In genomic region chr19:43526884-43527859, GRCh38 we compare ENCODE assay signal across 8 cellular contexts. TPM values are rescaled to one million over a fixed set of nuclear protein-coding genes. Genes with fewer than 3 reads are reported as not detected.
DNase-seq lines count a peak whose midpoint lies in the region; ATAC-seq and TF ChIP-seq lines count a peak whose summit lies in the region.

TSS of gene ETHE1 (minus strand) at chr19:43527201. CDS start at chr19:43527177, 24 bp downstream.

- H3K9me3 ChIP-seq in spleen, result no peaks in the 10 kb centered on the region

- H3K36me3 ChIP-seq in spleen, result peaks cover 0 to 14% (median 0%) of the 10 kb centered on the region in 6 donors

- ATAC-seq in HG02642 (IDR thresholded peaks at IDR 0.05; ENCODE audit: poor library complexity, unreplicated experiment), result peak; percentile 81
- ATAC-seq in central memory CD8-positive, alpha-beta T cell (replicated peaks; ENCODE audit: extremely low read depth, poor library complexity, severe bottlenecking), result peak; percentile 74

- H3K27ac ChIP-seq in spleen, result peak within 1 kb of the TSS; percentile 67 to 90 (median 85)

- TF ChIP-seq CTCF in GM12865 (IDR thresholded peaks at IDR 0.05; ENCODE audit: insufficient read depth, low read depth, low read length, missing control alignments), result no peak
- TF ChIP-seq CTCF in spleen (IDR thresholded peaks at IDR 0.05 in 8 of 11, conservative IDR thresholded peaks at IDR 0.05 in 3 of 11), result no peak

- peak; percentile 84 for DNase-seq in GM12865 (ENCODE audit: low read depth)
- peak; percentile 57 for DNase-seq in NCI-H2196 (lab: John Stamatoyannopoulos, UW; ENCODE audit: unreplicated experiment)
- DNase-seq in activated CD4-positive, CD25-positive, alpha-beta regulatory T cell (lab: John Stamatoyannopoulos, UW), result peak; percentile 42 to 58 (median 46)
- peak; percentile 34 to 39 for DNase-seq in central memory CD8-positive, alpha-beta T cell (ENCODE audit: low spot score in 2 of 2)
- DNase-seq in islet precursor cell, result peak; percentile 89
- DNase-seq in spleen, result peak; percentile 95
- no peak for DNase-seq in NCI-H128 (lab: John Stamatoyannopoulos, UW; ENCODE audit: unreplicated experiment)

- H3K4me3 ChIP-seq in GM12865 (ENCODE audit: low read depth, low read length) (peak within 1 kb of the TSS; percentile 92), spleen (peak within 1 kb of the TSS; percentile 72 to 91 (median 84))

- H3K27me3 ChIP-seq in spleen (replicated peaks in 1 of 7), result no peaks in the 10 kb centered on the region

- peak in 2 of 3 donors; percentile 30 to 77 for TF ChIP-seq POLR2A in spleen (IDR thresholded peaks at IDR 0.05)

- H3K4me1 ChIP-seq in spleen, result peaks cover 23 to 79% (median 44%) of the 10 kb centered on the region in 6 donors

- peak within 1 kb of the TSS; percentile 70 for H3K4me3 Mint-ChIP-seq in central memory CD8-positive, alpha-beta T cell

- no peaks in the 10 kb centered on the region for H3K27me3 Mint-ChIP-seq in central memory CD8-positive, alpha-beta T cell

- H3K36me3 Mint-ChIP-seq in central memory CD8-positive, alpha-beta T cell (ENCODE audit: insufficient read depth), result no peaks in the 10 kb centered on the region

- H3K4me1 Mint-ChIP-seq in central memory CD8-positive, alpha-beta T cell, result peaks cover 30% of the 10 kb centered on the region

- H3K9me3 Mint-ChIP-seq in central memory CD8-positive, alpha-beta T cell, result no peaks in the 10 kb centered on the region

- 4 to 7% (median 5%) methylated on average over 46 to 54 of the region's 54 CpGs for WGBS in spleen, 5 donors

- peak within 1 kb of the TSS; percentile 82 for H3K27ac Mint-ChIP-seq in central memory CD8-positive, alpha-beta T cell (ENCODE audit: low read depth)

- intact Hi-C loops in spleen (cut with DNase I; ENCODE audit: low total_unique reads), result no loop called here

RNA-seq across cellular contexts. Expression of gene ETHE1, which starts in this region (rescaled TPM):
- total RNA-seq in spleen, result 10 to 100 TPM; 25.3 to 53.4 (median 34.6) TPM
- polyA plus RNA-seq in spleen, result 10 to 100 TPM; 20.2 to 42.8 (median 35.3) TPM
